15 cellular contexts compared by ENCODE assay signal in genomic region chr10:50567384-50567783, GRCh38. TPM values are rescaled to one million over a fixed set of nuclear protein-coding genes. Genes with fewer than 3 reads are reported as not detected.
DNase-seq lines count a peak whose midpoint lies in the region; ATAC-seq, FAIRE-seq and TF ChIP-seq lines count a peak whose summit lies in the region.
"Had no signal": no experiment of that assay in that cellular context is flagged by ENCODE, and none has a peak within 500 bp of the region (broad histone marks: within the 10 kb centered on the region; RNA-seq: fewer than 3 reads in every experiment).

No MANE protein-coding gene starts in this region.

- WGBS in pancreas, 2 donors = 13 to 16% methylated on average over 3 of the region's 3 CpGs
- WGBS in transverse colon (ENCODE audit: low coverage in 1 of 2), 2 donors = 56 to 59% methylated on average over 3 of the region's 3 CpGs
- WGBS in lower leg skin, 2 donors = 41 to 52% methylated on average over 3 of the region's 3 CpGs

- intact Hi-C loops in pancreas (cut with DNase I) (loop anchor here in 1 of 3 donors (5.0 kb wide), 1 partner anchor 45 kb away; no protein-coding TSS in a partner anchor), transverse colon (cut with DNase I; ENCODE audit: low total_unique reads) (no loop called here), lower leg skin (cut with DNase I; ENCODE audit: low total_unique reads) (no loop called here)

- H3K36me3 ChIP-seq in SJCRH30 (no peaks in the 10 kb centered on the region), pancreas (no peaks in the 10 kb centered on the region), transverse colon (no peaks in the 10 kb centered on the region)
- H3K36me3 ChIP-seq: esophagus muscularis mucosa had no signal

- H3K9me3 ChIP-seq in SJCRH30 (replicated peaks) (no peaks in the 10 kb centered on the region), pancreas (no peaks in the 10 kb centered on the region), transverse colon (no peaks in the 10 kb centered on the region)
- H3K9me3 ChIP-seq: esophagus muscularis mucosa had no signal

- TF ChIP-seq POLR2A in transverse colon (IDR thresholded peaks at IDR 0.05) = no peak
- TF ChIP-seq POLR2A in lower leg skin (IDR thresholded peaks at IDR 0.05) = no peak

- TF ChIP-seq CTCF in pancreas (IDR thresholded peaks at IDR 0.05) = no peak
- TF ChIP-seq CTCF in transverse colon (IDR thresholded peaks at IDR 0.05) = no peak
- no peak for TF ChIP-seq CTCF in lower leg skin (IDR thresholded peaks at IDR 0.05)

- H3K27me3 ChIP-seq in SJCRH30 (no peaks in the 10 kb centered on the region), pancreas (no peaks in the 10 kb centered on the region), transverse colon (no peaks in the 10 kb centered on the region)
- H3K27me3 ChIP-seq: esophagus muscularis mucosa, heart right ventricle had no signal

- H3K4me1 ChIP-seq in SJCRH30 (peaks cover 2% of the 10 kb centered on the region; the same call in 1 of the 2 replicates), pancreas (peaks cover 21 to 50% (median 22%) of the 10 kb centered on the region in 3 donors), transverse colon (peaks cover 0 to 13% (median 4%) of the 10 kb centered on the region in 4 donors)

- H3K4me3 ChIP-seq in SJCRH30 (no peak overlapping the region), pancreas (no peak overlapping the region), transverse colon (no peak overlapping the region), lower leg skin (ENCODE audit: low read depth, poor library complexity, severe bottlenecking) (no peak overlapping the region)
- H3K4me3 ChIP-seq: esophagus muscularis mucosa, GM12878, heart right ventricle had no signal

- FAIRE-seq in pancreas (lab: Jason Lieb, UNC) = no peak
- FAIRE-seq: astrocyte, GM12878 had no signal

- peak in 2 of 3 experiments; percentile 36 to 59 for DNase-seq in NCI-H1417 (lab: John Stamatoyannopoulos, UW)
- no peak for DNase-seq in NCI-H1417 treated with DMSO at 0.1 percent for 48 hours (lab: John Stamatoyannopoulos, UW)
- peak; percentile 1 for DNase-seq in NCI-H146 treated with DMSO at 0.1 percent for 48 hours (lab: John Stamatoyannopoulos, UW; ENCODE audit: unreplicated experiment)
- peak; percentile 13 to 33 for DNase-seq in SJCRH30
- peak in 5 of 6 donors; percentile 33 to 62 (median 53) for DNase-seq in pancreas
- no peak for DNase-seq in transverse colon
- no peak for DNase-seq in lower leg skin (ENCODE audit: low spot score in 2 of 2)
- DNase-seq: heart right ventricle; NCI-H446 treated with DMSO at 0.1 percent for 48 hours; stimulated activated CD4-positive, alpha-beta T cell treated with anti-CD3 and anti-CD28 coated beads, Interleukin-15, amount 100 ng/mL, for 24 hours had no signal

- no peak for TF ChIP-seq EP300 in transverse colon (IDR thresholded peaks at IDR 0.05; ENCODE audit: low read depth)

- in situ Hi-C loops in transverse colon (cut with MboI; ENCODE audit: low pct_ligation_motif_present in 1 of 4, low pct_unique_long_range_greater_than_20kb in 1 of 4, low sequenced_read_pairs in 3 of 4) = no loop called here

- H3K27ac ChIP-seq in SJCRH30 (no peak overlapping the region), pancreas (no peak overlapping the region), transverse colon (no peak overlapping the region)
- H3K27ac ChIP-seq: esophagus muscularis mucosa, heart right ventricle had no signal

- ATAC-seq in pancreas (peak; percentile 65 to 83 (median 78)), HG03442 (IDR thresholded peaks at IDR 0.05; ENCODE audit: unreplicated experiment) (no peak)
- ATAC-seq: activated CD4-positive, CD25-positive, alpha-beta regulatory T cell treated with anti-CD3 and anti-CD28 coated beads, Interleukin-2, amount 50 U/mL, for 24 hours; GM12878 had no signal

RNA-seq across cellular contexts. Expression of gene SGMS1, which starts 56.4 kb away (rescaled TPM):
- 13.4 and 14.7 TPM in 2 replicates for total RNA-seq in SJCRH30 (2014; rRNA removed; shearing (Covaris generic))
- total RNA-seq in pancreas (10 to 100 TPM; 10.9 to 21.6 (median 14.4) TPM), transverse colon (10 to 100 TPM; 28.3 to 44.5 (median 41.7) TPM), lower leg skin (100 to 1,000 TPM; 153 to 235 (median 186) TPM)
- polyA plus RNA-seq in pancreas = 1 to 10 TPM; 4.8 to 7.4 TPM

Comparison
In these comparisons a context has a peak if more than half of its experiments do, and no peak if none do; other contexts are left out.
1. DNase-seq: peak in NCI-H1417 (2 of 3), NCI-H146 treated with DMSO at 0.1 percent for 48 hours (single experiment), SJCRH30 (2 of 2) and pancreas (5 of 6); none in NCI-H1417 treated with DMSO at 0.1 percent for 48 hours (single experiment), transverse colon (single experiment) and lower leg skin (0 of 2).